2 cellular contexts compared by ENCODE assay signal in the genomic region with DNA sequence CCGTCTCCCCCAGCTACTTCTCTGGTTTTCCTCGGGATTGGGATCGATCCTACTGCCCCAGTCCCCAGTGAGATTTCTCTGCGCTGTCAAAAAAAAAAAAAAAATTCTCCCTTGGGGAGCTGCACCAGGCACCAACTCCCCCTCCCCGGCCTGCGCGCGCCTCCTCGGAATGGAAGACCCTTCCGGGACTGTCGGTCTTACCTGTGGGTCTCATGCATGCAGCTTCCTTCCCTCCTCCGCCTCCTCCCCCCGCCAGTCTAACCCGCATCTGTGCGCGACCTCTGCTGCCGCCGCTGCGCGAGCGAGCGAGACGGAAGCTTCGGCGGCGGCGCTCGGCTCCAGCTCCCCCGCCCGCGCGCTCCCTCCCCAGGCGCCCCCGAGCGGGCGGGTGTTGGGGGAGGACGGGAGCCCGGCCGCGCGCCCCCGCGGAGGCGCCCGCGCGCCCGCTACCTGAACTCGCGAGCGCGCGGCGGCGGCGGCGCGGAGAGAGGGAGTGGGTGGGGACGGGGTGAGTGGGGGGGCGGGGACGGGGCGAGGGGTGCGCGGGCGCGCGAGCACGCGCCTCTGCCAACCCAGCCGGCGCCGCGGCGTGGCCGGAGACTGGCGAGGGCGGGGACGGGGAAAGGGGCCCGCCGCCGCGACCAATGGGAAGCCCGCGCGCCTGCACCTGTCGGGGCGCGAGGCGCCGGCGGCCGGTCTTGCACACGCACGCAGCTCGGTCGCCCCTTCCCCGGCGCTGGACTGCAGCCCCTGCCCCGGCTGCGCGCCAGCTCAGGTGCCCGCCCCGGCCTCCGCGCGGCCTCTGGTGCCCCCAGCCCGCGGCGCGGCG.
A peak's percentile ranks its signal among the peaks of the same experiment; 100 is the strongest.
TF ChIP-seq lines count a peak whose summit lies in the region.

Gene SUSD4, minus strand, starts transcription at position 321 of the 829 bp plus-strand sequence. CDS start 751 bp downstream, outside the sequence.

TF ChIP-seq in HEK293, 187 proteins besides CTCF, POLR2A, EP300 and RAD21 (continues in another document):
- TF ChIP-seq ZXDB (tag by site-specific recombination; IDR thresholded peaks at IDR 0.05), result 0 out of 2 replicates have a peak, but pooled peaks have one; percentile 11
- TF ChIP-seq ZNF571 (tag by site-specific recombination; IDR thresholded peaks at IDR 0.05), result no peak
- peak; percentile 93 for TF ChIP-seq ZNF362 (tag by site-specific recombination; IDR thresholded peaks at IDR 0.05)
- TF ChIP-seq ZNF175 (tag by site-specific recombination; IDR thresholded peaks at IDR 0.05), result no peak
- TF ChIP-seq OVOL3 (tag by site-specific recombination; IDR thresholded peaks at IDR 0.05), result no peak
- TF ChIP-seq OSR2 (tag by site-specific recombination; IDR thresholded peaks at IDR 0.05), result peak; percentile 60
- peak; percentile 2; the same call in 1 of the 2 replicates for TF ChIP-seq ZNF777 (tag by site-specific recombination; IDR thresholded peaks at IDR 0.05; ENCODE audit: borderline replicate concordance)
- TF ChIP-seq ZNF324 (tag by site-specific recombination; IDR thresholded peaks at IDR 0.05), result 0 out of 2 replicates have a peak, but pooled peaks have one; percentile 49
- no peak; the same call in 1 of the 2 replicates for TF ChIP-seq ZNF76 (tag by site-specific recombination; IDR thresholded peaks at IDR 0.05; ENCODE audit: borderline replicate concordance, low read depth)
- no peak for TF ChIP-seq ZBTB1 (tag by site-specific recombination; IDR thresholded peaks at IDR 0.05)
- peak; percentile 91 for TF ChIP-seq ZNF398 (tag by site-specific recombination; IDR thresholded peaks at IDR 0.05)
- TF ChIP-seq, protein P1, sequence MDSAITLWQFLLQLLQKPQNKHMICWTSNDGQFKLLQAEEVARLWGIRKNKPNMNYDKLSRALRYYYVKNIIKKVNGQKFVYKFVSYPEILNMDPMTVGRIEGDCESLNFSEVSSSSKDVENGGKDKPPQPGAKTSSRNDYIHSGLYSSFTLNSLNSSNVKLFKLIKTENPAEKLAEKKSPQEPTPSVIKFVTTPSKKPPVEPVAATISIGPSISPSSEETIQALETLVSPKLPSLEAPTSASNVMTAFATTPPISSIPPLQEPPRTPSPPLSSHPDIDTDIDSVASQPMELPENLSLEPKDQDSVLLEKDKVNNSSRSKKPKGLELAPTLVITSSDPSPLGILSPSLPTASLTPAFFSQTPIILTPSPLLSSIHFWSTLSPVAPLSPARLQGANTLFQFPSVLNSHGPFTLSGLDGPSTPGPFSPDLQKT (IDR thresholded peaks at IDR 0.05; ENCODE audit: borderline replicate concordance, low read depth, low read length), result no peak
- TF ChIP-seq ZFP37 (tag by site-specific recombination; IDR thresholded peaks at IDR 0.05), result 0 out of 2 replicates have a peak, but pooled peaks have one; percentile 38
- peak; percentile 79 for TF ChIP-seq ZBTB26 (tag by site-specific recombination; optimal IDR thresholded peaks at IDR 0.05)
- TF ChIP-seq ZBTB17 (tag by site-specific recombination; IDR thresholded peaks at IDR 0.05), result peak; percentile 80
- TF ChIP-seq ZBTB6 (tag by site-specific recombination; IDR thresholded peaks at IDR 0.05), result peak; percentile 81

TF ChIP-seq in H1, 55 proteins besides CTCF, POLR2A, EP300 and RAD21:
- TF ChIP-seq RBBP5 (IDR thresholded peaks at IDR 0.05; ENCODE audit: borderline replicate concordance, low read depth, low read length) (peak; percentile 47; the same call in 1 of the 2 replicates), CREB1 (IDR thresholded peaks at IDR 0.05) (peak; percentile 66), TBP (IDR thresholded peaks at IDR 0.05; ENCODE audit: low read depth, low read length) (no peak), SIN3A (conservative IDR thresholded peaks at IDR 0.05 in 1 of 2, IDR thresholded peaks at IDR 0.05 in 1 of 2; ENCODE audit: low read depth in 1 of 2, low read length in 2 of 2) (0 out of 4 replicates have a peak, but pooled peaks have one; percentile 19 to 25), YY1 (IDR thresholded peaks at IDR 0.05; ENCODE audit: low read depth, low read length) (no peak), KDM4A (IDR thresholded peaks at IDR 0.05; ENCODE audit: low read depth, low read length, severe bottlenecking) (peak; percentile 72)
